In genomic region chr1:179034720-179035119, GRCh38 we compare ENCODE assay signal across 8 cellular contexts. TPM values are rescaled to one million over a fixed set of nuclear protein-coding genes. Genes with fewer than 3 reads are reported as not detected.
A peak's percentile ranks its signal among the peaks of the same experiment; 100 is the strongest.
DNase-seq lines count a peak whose midpoint lies in the region; ATAC-seq, FAIRE-seq and TF ChIP-seq lines count a peak whose summit lies in the region.

No MANE protein-coding gene starts in this region.

- H3K4me3 Mint-ChIP-seq in astrocyte (ENCODE audit: unreplicated experiment): no peak overlapping the region
- H3K4me3 Mint-ChIP-seq in stimulated activated naive B cell treated with anti-CD40 and anti-IgM and Interleukin-4, amounts not matched to agents 10 μg/mL and 1 μg/mL and 100 μg/mL, for 72 hours: peak overlapping the region; percentile 46 to 62

- no peak for FAIRE-seq in astrocyte (lab: Jason Lieb, UNC)

- H3K27me3 ChIP-seq in astrocyte (ENCODE audit: insufficient read depth, low read length) (no peaks in the 10 kb centered on the region), aorta (ENCODE audit: control insufficient read depth in 1 of 2, insufficient read depth in 2 of 2, low read length in 1 of 2) (no peaks in the 10 kb centered on the region), foreskin keratinocyte (no peaks in the 10 kb centered on the region)

- in situ Hi-C loops in Caki2 (cut with HindIII; ENCODE audit: low pct_unique_long_range_greater_than_20kb, low sequenced_read_pairs): no loop called here

- H3K27me3 Mint-ChIP-seq in astrocyte (ENCODE audit: low read depth, unreplicated experiment): no peaks in the 10 kb centered on the region
- no peaks in the 10 kb centered on the region for H3K27me3 Mint-ChIP-seq in stimulated activated naive B cell treated with anti-CD40 and anti-IgM and Interleukin-4, amounts not matched to agents 10 μg/mL and 1 μg/mL and 100 μg/mL, for 72 hours

- ATAC-seq in GM19455 (IDR thresholded peaks at IDR 0.05; ENCODE audit: unreplicated experiment) (peak; percentile 63), HG03439 (IDR thresholded peaks at IDR 0.05; ENCODE audit: unreplicated experiment) (peak; percentile 86), aorta (ENCODE audit: low FRiP score) (no peak), foreskin keratinocyte (no peak)
- ATAC-seq in stimulated activated naive B cell treated with anti-CD40 and anti-IgM and Interleukin-4, amounts not matched to agents 10 μg/mL and 1 μg/mL and 100 μg/mL, for 72 hours (replicated peaks): peak; percentile 93 to 97

- peak overlapping the region; percentile 18 for H3K4me2 ChIP-seq in astrocyte (ENCODE audit: low read length)

- peaks cover 26% of the 10 kb centered on the region for H3K4me1 ChIP-seq in astrocyte (ENCODE audit: insufficient read depth, low read length)
- H3K4me1 ChIP-seq in aorta (ENCODE audit: control insufficient read depth in 1 of 2, insufficient read depth in 2 of 2, low read length in 2 of 2): no peaks in the 10 kb centered on the region
- H3K4me1 ChIP-seq in foreskin keratinocyte: peaks cover 39% of the 10 kb centered on the region

- H2AFZ ChIP-seq in astrocyte (ENCODE audit: low read depth, low read length): no peak overlapping the region

- H3K27ac ChIP-seq in astrocyte (ENCODE audit: low read depth, low read length): no peak overlapping the region
- no peak overlapping the region for H3K27ac ChIP-seq in aorta (ENCODE audit: low read depth in 1 of 2, low read length in 2 of 2)
- no peak overlapping the region for H3K27ac ChIP-seq in foreskin keratinocyte

- intact Hi-C loops in aorta (cut with DNase I): no loop called here

- H3K9me3 ChIP-seq in astrocyte (ENCODE audit: insufficient read depth, low read depth, low read length) (no peaks in the 10 kb centered on the region), aorta (ENCODE audit: control insufficient read depth, low read length) (no peaks in the 10 kb centered on the region)

- no peaks in the 10 kb centered on the region for H3K36me3 Mint-ChIP-seq in astrocyte (ENCODE audit: low read depth, unreplicated experiment)
- H3K36me3 Mint-ChIP-seq in stimulated activated naive B cell treated with anti-CD40 and anti-IgM and Interleukin-4, amounts not matched to agents 10 μg/mL and 1 μg/mL and 100 μg/mL, for 72 hours: peaks cover 0 to 3% of the 10 kb centered on the region in 2 donors

- peak; percentile 15 for DNase-seq in Caki2 (ENCODE audit: low read depth)
- DNase-seq in astrocyte (ENCODE audit: low read depth): peak; percentile 48
- no peak for DNase-seq in stimulated activated naive B cell treated with anti-CD40 and anti-IgM and Interleukin-4, amounts not matched to agents 10 μg/mL and 1 μg/mL and 100 μg/mL, for 72 hours
- no peak for DNase-seq in aorta
- DNase-seq in foreskin keratinocyte: no peak
- DNase-seq in DMS 273 treated with DMSO at 0.1 percent for 48 hours (lab: John Stamatoyannopoulos, UW): no peak

- H3K9ac ChIP-seq in astrocyte (ENCODE audit: low read length): no peak overlapping the region

- no peak overlapping the region for H3K27ac Mint-ChIP-seq in astrocyte (ENCODE audit: unreplicated experiment)
- peak overlapping the region; percentile 90 for H3K27ac Mint-ChIP-seq in stimulated activated naive B cell treated with anti-CD40 and anti-IgM and Interleukin-4, amounts not matched to agents 10 μg/mL and 1 μg/mL and 100 μg/mL, for 72 hours

- no peaks in the 10 kb centered on the region for H3K9me3 Mint-ChIP-seq in astrocyte (ENCODE audit: unreplicated experiment)
- no peaks in the 10 kb centered on the region for H3K9me3 Mint-ChIP-seq in stimulated activated naive B cell treated with anti-CD40 and anti-IgM and Interleukin-4, amounts not matched to agents 10 μg/mL and 1 μg/mL and 100 μg/mL, for 72 hours

- peaks cover 53% of the 10 kb centered on the region for H3K4me1 Mint-ChIP-seq in astrocyte (ENCODE audit: low read depth, unreplicated experiment)
- peaks cover 52 to 80% of the 10 kb centered on the region in 2 donors for H3K4me1 Mint-ChIP-seq in stimulated activated naive B cell treated with anti-CD40 and anti-IgM and Interleukin-4, amounts not matched to agents 10 μg/mL and 1 μg/mL and 100 μg/mL, for 72 hours

- 89 to 95% methylated on average over 1 of the region's 1 CpG for WGBS in aorta, 2 donors

- TF ChIP-seq CTCF in astrocyte (IDR thresholded peaks at IDR 0.05; ENCODE audit: insufficient read depth, low read depth, low read length): no peak
- no peak for TF ChIP-seq CTCF in foreskin keratinocyte (conservative IDR thresholded peaks at IDR 0.05)

- H4K20me1 ChIP-seq in astrocyte (ENCODE audit: insufficient read depth, low read length): peaks cover 81% of the 10 kb centered on the region

- H3K36me3 ChIP-seq in astrocyte (ENCODE audit: insufficient read depth, low read length): no peaks in the 10 kb centered on the region
- H3K36me3 ChIP-seq in aorta (ENCODE audit: control insufficient read depth in 1 of 2, insufficient read depth in 2 of 2, low read length in 1 of 2): no peaks in the 10 kb centered on the region

- H3K4me3 ChIP-seq in astrocyte (ENCODE audit: insufficient read depth, low read depth, low read length) (no peak overlapping the region), aorta (ENCODE audit: low read length in 2 of 2) (no peak overlapping the region)

- H3K79me2 ChIP-seq in astrocyte (ENCODE audit: insufficient read depth, low read length): peaks cover 77% of the 10 kb centered on the region

RNA-seq across cellular contexts. Expression of gene FAM20B, which starts 9.0 kb away (rescaled TPM):
- 17.3 and 17.5 TPM in 2 replicates for total RNA-seq in Caki2 (2014; rRNA removed; shearing (Covaris generic); ENCODE audit: low replicate concordance)
- 34.0 and 39.8 TPM in 2 replicates for total RNA-seq in astrocyte
- total RNA-seq in aorta: 10 to 100 TPM; 55.6 to 75.5 TPM
- polyA plus RNA-seq in aorta: 10 to 100 TPM; 22.5 to 23.9 TPM
- 28.9 and 29.1 TPM in 2 replicates for total RNA-seq in foreskin keratinocyte
- polyA plus RNA-seq in foreskin keratinocyte: 7.7 and 9.1 TPM in 2 replicates

RNA-seq across cellular contexts. Expression of gene TOR3A, which starts 47.1 kb away (rescaled TPM):
- 65.8 and 98.5 TPM in 2 replicates for total RNA-seq in Caki2 (2014; rRNA removed; shearing (Covaris generic); ENCODE audit: low replicate concordance)
- total RNA-seq in astrocyte (14.5 and 16.8 TPM in 2 replicates), aorta (10 to 100 TPM; 13.9 to 18.5 TPM), foreskin keratinocyte (31.2 and 32.1 TPM in 2 replicates)
- polyA plus RNA-seq in aorta (10 to 100 TPM in 1 of 2 donors, 1 to 10 TPM in 1; 7.3 to 23.4 TPM), foreskin keratinocyte (31.1 and 35.8 TPM in 2 replicates)

Comparison
In these comparisons a context has a peak if more than half of its experiments do, and no peak if none do; other contexts are left out.
1. DNase-seq: peak in Caki2 (single experiment) and astrocyte (single experiment); none in stimulated activated naive B cell treated with anti-CD40 and anti-IgM and Interleukin-4, amounts not matched to agents 10 μg/mL and 1 μg/mL and 100 μg/mL, for 72 hours (single experiment), aorta (0 of 2), foreskin keratinocyte (0 of 2) and DMS 273 treated with DMSO at 0.1 percent for 48 hours (single experiment).
2. ATAC-seq: peak in GM19455 (single experiment), HG03439 (single experiment) and stimulated activated naive B cell treated with anti-CD40 and anti-IgM and Interleukin-4, amounts not matched to agents 10 μg/mL and 1 μg/mL and 100 μg/mL, for 72 hours (2 of 2); none in aorta (single experiment) and foreskin keratinocyte (single experiment).